ENCODE assay signal across 1 cellular context in the genomic region with DNA sequence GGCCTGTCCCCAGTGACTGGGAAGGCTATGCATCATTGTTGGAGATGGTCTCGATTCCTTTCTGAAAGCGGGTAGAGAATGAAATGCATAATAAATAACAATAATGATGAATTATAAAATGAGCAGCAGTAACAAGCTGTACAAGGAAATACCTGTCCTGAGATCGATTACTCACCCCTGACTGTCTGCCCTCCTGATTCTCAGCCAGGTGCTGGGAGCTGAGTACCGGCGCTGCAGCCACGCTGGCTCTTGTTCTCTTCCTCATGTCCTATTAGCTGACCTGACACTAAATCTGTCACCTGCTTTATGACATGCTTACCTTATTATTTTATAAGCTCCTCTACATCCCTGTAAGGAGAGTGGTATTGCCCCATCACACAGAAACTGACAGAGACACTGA.
TF ChIP-seq lines count a peak whose summit lies in the region.

No MANE protein-coding gene starts in this region.

TF ChIP-seq in K562, 482 proteins besides CTCF, POLR2A, EP300 and RAD21:
- TF ChIP-seq MAX (CRISPR knock-in tag; IDR thresholded peaks at IDR 0.05) (0 out of 2 replicates have a peak, but pooled peaks have one; percentile 16), CBX8 (IDR thresholded peaks at IDR 0.05; ENCODE audit: borderline replicate concordance, extremely low read depth, low read depth, low read length, poor library complexity, severe bottlenecking) (no peak), FOXP1 (CRISPR knock-in tag; IDR thresholded peaks at IDR 0.05) (no peak)
